1 cellular context compared by ENCODE assay signal in the genomic region with DNA sequence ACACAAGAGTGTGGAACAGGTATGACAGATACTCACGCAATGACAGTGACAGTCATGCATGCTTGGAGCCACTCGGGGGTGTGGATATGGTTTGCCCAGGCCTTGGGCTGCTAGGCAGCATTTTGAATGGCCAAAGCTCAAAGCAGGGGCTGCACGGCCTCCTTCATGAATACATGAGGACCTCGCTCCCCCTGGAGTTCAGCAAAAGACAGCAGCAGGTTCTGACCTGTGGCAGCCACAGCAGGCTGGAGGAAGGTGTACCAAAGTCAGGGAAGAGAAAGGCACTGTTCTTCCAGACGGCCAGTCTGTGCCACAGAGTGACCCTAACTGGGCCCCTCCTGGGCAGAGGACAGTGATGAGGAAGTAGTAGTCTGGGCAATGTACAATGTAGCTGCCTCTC.
TF ChIP-seq lines count a peak whose summit lies in the region.

No MANE protein-coding gene starts in this region.

TF ChIP-seq in H1, 55 proteins besides CTCF, POLR2A, EP300 and RAD21:
- no peak for TF ChIP-seq MAFK (IDR thresholded peaks at IDR 0.05; ENCODE audit: low read depth, low read length)
- no peak for TF ChIP-seq JUN (IDR thresholded peaks at IDR 0.05; ENCODE audit: low read depth, low read length)
- TF ChIP-seq NRF1 (IDR thresholded peaks at IDR 0.05; ENCODE audit: low read depth, low read length): no peak
- TF ChIP-seq SP2 (IDR thresholded peaks at IDR 0.05; ENCODE audit: low read length): no peak
- TF ChIP-seq SIX5 (IDR thresholded peaks at IDR 0.05; ENCODE audit: low read depth, low read length): no peak
- no peak for TF ChIP-seq EGR1 (IDR thresholded peaks at IDR 0.05; ENCODE audit: borderline replicate concordance, low read depth, low read length)
- TF ChIP-seq E2F6 (IDR thresholded peaks at IDR 0.05): no peak
- no peak for TF ChIP-seq FOSL1 (IDR thresholded peaks at IDR 0.05; ENCODE audit: insufficient read depth, low read depth, low read length)
- TF ChIP-seq PHF8 (conservative IDR thresholded peaks at IDR 0.05; ENCODE audit: low read depth, low read length): no peak
- no peak for TF ChIP-seq RXRA (IDR thresholded peaks at IDR 0.05; ENCODE audit: insufficient read depth, low read depth, low read length)
- TF ChIP-seq, protein P1, sequence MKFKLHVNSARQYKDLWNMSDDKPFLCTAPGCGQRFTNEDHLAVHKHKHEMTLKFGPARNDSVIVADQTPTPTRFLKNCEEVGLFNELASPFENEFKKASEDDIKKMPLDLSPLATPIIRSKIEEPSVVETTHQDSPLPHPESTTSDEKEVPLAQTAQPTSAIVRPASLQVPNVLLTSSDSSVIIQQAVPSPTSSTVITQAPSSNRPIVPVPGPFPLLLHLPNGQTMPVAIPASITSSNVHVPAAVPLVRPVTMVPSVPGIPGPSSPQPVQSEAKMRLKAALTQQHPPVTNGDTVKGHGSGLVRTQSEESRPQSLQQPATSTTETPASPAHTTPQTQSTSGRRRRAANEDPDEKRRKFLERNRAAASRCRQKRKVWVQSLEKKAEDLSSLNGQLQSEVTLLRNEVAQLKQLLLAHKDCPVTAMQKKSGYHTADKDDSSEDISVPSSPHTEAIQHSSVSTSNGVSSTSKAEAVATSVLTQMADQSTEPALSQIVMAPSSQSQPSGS (IDR thresholded peaks at IDR 0.05; ENCODE audit: low read length): no peak
